ENCODE assay signal across 28 cellular contexts in the genomic region with DNA sequence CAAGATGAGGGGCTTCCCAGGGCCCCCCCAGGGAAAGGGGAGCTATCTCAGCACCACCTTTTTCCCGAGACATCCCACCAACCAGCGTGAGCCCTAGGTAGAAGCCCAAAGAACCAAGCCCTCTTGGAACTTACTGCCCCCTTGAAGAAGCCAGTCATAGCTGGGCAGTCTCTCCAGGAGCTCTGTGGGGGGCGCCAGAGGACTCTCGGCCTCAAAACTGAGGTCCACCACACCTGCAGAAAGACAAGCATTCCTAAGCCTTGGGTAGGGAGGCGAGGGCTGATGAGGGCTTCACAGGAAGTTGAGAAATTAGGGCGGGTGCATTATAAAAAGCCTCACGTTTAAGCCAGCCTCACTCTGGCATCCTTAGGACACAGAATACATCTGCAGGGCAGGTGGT. TPM values are rescaled to one million over a fixed set of nuclear protein-coding genes. Genes with fewer than 3 reads are reported as not detected.
DNase-seq lines count a peak whose midpoint lies in the region; ATAC-seq and TF ChIP-seq lines count a peak whose summit lies in the region.
"Had no signal": no experiment of that assay in that cellular context is flagged by ENCODE, and none has a peak within 500 bp of the region (broad histone marks: within the 10 kb centered on the region; RNA-seq: fewer than 3 reads in every experiment).

No MANE protein-coding gene starts in this region.

- no peaks in the 10 kb centered on the region for H3K4me1 ChIP-seq in Loucy (ENCODE audit: insufficient read depth, low read length, poor library complexity, severe bottlenecking)
- H3K4me1 ChIP-seq: tibial nerve had no signal

- TF ChIP-seq CTCF in GM10266 (IDR thresholded peaks at IDR 0.05; ENCODE audit: control insufficient read depth, insufficient read depth, low read depth, missing control alignments) (peak; percentile 3), Loucy (conservative IDR thresholded peaks at IDR 0.05; ENCODE audit: low read length) (peak; percentile 32; the same call in 1 of the 2 replicates), WTC11 (IDR thresholded peaks at IDR 0.05) (no peak)

- peaks cover 8% of the 10 kb centered on the region for H3K9me3 Mint-ChIP-seq in WTC11
- H3K9me3 Mint-ChIP-seq: activated naive CD8-positive, alpha-beta T cell treated with anti-CD3 and anti-CD28 coated beads, Interleukin-2, amount 10 ng/mL, durations not matched to agents 7 days and 5 days; natural killer cell treated with Interleukin-12 subunit alpha and Interleukin-12 subunit beta and Interleukin-15 and Interleukin-18, amount 100 ng/mL, for 72 hours had no signal

- DNase-seq in GM10266 (ENCODE audit: extremely low spot score) (no peak), WTC11 (ENCODE audit: low spot score) (peak; percentile 37), mesenteric fat pad (ENCODE audit: low spot score) (peak; percentile 39), NCI-H1092 (lab: John Stamatoyannopoulos, UW) (no peak)
- DNase-seq: activated CD8-positive, alpha-beta T cell treated with anti-CD3 and anti-CD28 coated beads, Interleukin-2, amount 10 ng/mL, durations not matched to agents 7 days and 5 days; activated naive CD8-positive, alpha-beta T cell treated with anti-CD3 and anti-CD28 coated beads, Interleukin-2, amount 10 ng/mL, durations not matched to agents 7 days and 5 days; activated T-cell treated with anti-CD3 and anti-CD28 coated beads for 4 hours; central memory CD4-positive, alpha-beta T cell; gastrocnemius medialis; hypothalamus; islet precursor cell; NCI-H1105 treated with DMSO at 0.1 percent for 48 hours; NCI-H1930; NCI-H2227 treated with DMSO at 0.1 percent for 48 hours; NCI-H748 treated with DMSO at 0.1 percent for 48 hours; OCI-M1; SK-N-SH; T-helper 17 cell had no signal

- no peak overlapping the region for H3K4me3 Mint-ChIP-seq in WTC11
- H3K4me3 Mint-ChIP-seq: activated CD8-positive, alpha-beta T cell treated with anti-CD3 and anti-CD28 coated beads, Interleukin-2, amount 10 ng/mL, durations not matched to agents 7 days and 5 days; activated naive CD8-positive, alpha-beta T cell treated with anti-CD3 and anti-CD28 coated beads, Interleukin-2, amount 10 ng/mL, durations not matched to agents 7 days and 5 days; B cell; natural killer cell treated with Interleukin-12 subunit alpha and Interleukin-12 subunit beta and Interleukin-15 and Interleukin-18, amount 100 ng/mL, for 72 hours; T-helper 17 cell had no signal

- H3K4me2 ChIP-seq in Loucy (ENCODE audit: low read depth, low read length, poor library complexity, severe bottlenecking), result no peak overlapping the region
- H3K4me2 ChIP-seq: SK-N-SH had no signal

- H3K27me3 Mint-ChIP-seq in WTC11 (ENCODE audit: low read depth), result peaks cover 5% of the 10 kb centered on the region

- H3K36me3 ChIP-seq in Loucy (ENCODE audit: insufficient read depth, low read length), result no peaks in the 10 kb centered on the region
- H3K36me3 ChIP-seq: gastrocnemius medialis, tibial nerve had no signal

- CTCF ChIA-PET in WTC11 (lab: Charles Lee), result interaction anchor here (1.0 to 2.0 kb wide), 4 partner anchors 28 to 219 kb away, joined by 3 to 8 read pairs (median 4); partner anchors contain the start of gene OXTR

- no peak overlapping the region for H2AFZ ChIP-seq in Loucy (ENCODE audit: low read length)

- no peaks in the 10 kb centered on the region for H3K27me3 ChIP-seq in Loucy (ENCODE audit: insufficient read depth, low read length, poor library complexity, severe bottlenecking)
- H3K27me3 ChIP-seq: gastrocnemius medialis, tibial nerve had no signal

- H3K4me1 Mint-ChIP-seq in WTC11, result peaks cover 6% of the 10 kb centered on the region; the same call in 1 of the 2 replicates
- H3K4me1 Mint-ChIP-seq: activated naive CD8-positive, alpha-beta T cell treated with anti-CD3 and anti-CD28 coated beads, Interleukin-2, amount 10 ng/mL, durations not matched to agents 7 days and 5 days; B cell had no signal

- H3K4me3 ChIP-seq in Loucy (ENCODE audit: low read length, poor library complexity, severe bottlenecking), result no peak overlapping the region
- H3K4me3 ChIP-seq: gastrocnemius medialis, tibial nerve had no signal

- no peaks in the 10 kb centered on the region for H3K79me2 ChIP-seq in Loucy (ENCODE audit: insufficient read depth, low read length)

- no peak overlapping the region for H3K27ac Mint-ChIP-seq in WTC11
- H3K27ac Mint-ChIP-seq: activated CD8-positive, alpha-beta T cell treated with anti-CD3 and anti-CD28 coated beads, Interleukin-2, amount 10 ng/mL, durations not matched to agents 7 days and 5 days; activated naive CD8-positive, alpha-beta T cell treated with anti-CD3 and anti-CD28 coated beads, Interleukin-2, amount 10 ng/mL, durations not matched to agents 7 days and 5 days; B cell; natural killer cell treated with Interleukin-12 subunit alpha and Interleukin-12 subunit beta and Interleukin-15 and Interleukin-18, amount 100 ng/mL, for 72 hours; T-helper 17 cell had no signal

- ATAC-seq in WTC11 (peak; percentile 79), GM19328 (IDR thresholded peaks at IDR 0.05; ENCODE audit: unreplicated experiment) (no peak), GM18867 (IDR thresholded peaks at IDR 0.05; ENCODE audit: unreplicated experiment) (no peak)
- ATAC-seq: activated CD8-positive, alpha-beta T cell treated with anti-CD3 and anti-CD28 coated beads, Interleukin-2, amount 10 ng/mL, durations not matched to agents 7 days and 5 days; gastrocnemius medialis; natural killer cell treated with Interleukin-12 subunit alpha and Interleukin-12 subunit beta and Interleukin-15 and Interleukin-18, amount 100 ng/mL, for 72 hours; T-helper 17 cell had no signal

- H4K20me1 ChIP-seq in Loucy (ENCODE audit: insufficient read depth, low read length, poor library complexity, severe bottlenecking), result no peaks in the 10 kb centered on the region

- H3K9me3 ChIP-seq in Loucy (ENCODE audit: insufficient read depth, low read depth, low read length), result no peaks in the 10 kb centered on the region
- H3K9me3 ChIP-seq: SK-N-SH, tibial nerve had no signal

- no peaks in the 10 kb centered on the region for H3K9me2 ChIP-seq in Loucy (replicated peaks; ENCODE audit: low read depth, low read length)
- H3K9me2 ChIP-seq: SK-N-SH had no signal

- H3K9ac ChIP-seq in Loucy (ENCODE audit: low read depth, low read length, poor library complexity, severe bottlenecking), result no peak overlapping the region
- H3K9ac ChIP-seq: SK-N-SH had no signal

- no peaks in the 10 kb centered on the region; the same call in 1 of the 2 replicates for H3K36me3 Mint-ChIP-seq in WTC11
- H3K36me3 Mint-ChIP-seq: activated naive CD8-positive, alpha-beta T cell treated with anti-CD3 and anti-CD28 coated beads, Interleukin-2, amount 10 ng/mL, durations not matched to agents 7 days and 5 days; natural killer cell treated with Interleukin-12 subunit alpha and Interleukin-12 subunit beta and Interleukin-15 and Interleukin-18, amount 100 ng/mL, for 72 hours had no signal

- H3F3A ChIP-seq in Loucy (ENCODE audit: low read depth), result no peaks in the 10 kb centered on the region

- POLR2A ChIA-PET in WTC11 (lab: Charles Lee), result no interaction called here

TF ChIP-seq in WTC11, 78 proteins besides CTCF, POLR2A, EP300 and RAD21 (continues in another document):
- no peak for TF ChIP-seq PRRX2 (CRISPR knock-in tag; IDR thresholded peaks at IDR 0.05)
- no peak for TF ChIP-seq ELF4 (CRISPR knock-in tag; IDR thresholded peaks at IDR 0.05; ENCODE audit: low read depth)
- TF ChIP-seq OVOL2 (CRISPR knock-in tag; IDR thresholded peaks at IDR 0.05; ENCODE audit: borderline replicate concordance), result no peak
- no peak for TF ChIP-seq NR1H2 (CRISPR knock-in tag; IDR thresholded peaks at IDR 0.05)
- TF ChIP-seq ZNF232 (CRISPR knock-in tag; IDR thresholded peaks at IDR 0.05), result no peak
- no peak for TF ChIP-seq NR3C1 (CRISPR knock-in tag; conservative IDR thresholded peaks at IDR 0.05; ENCODE audit: low read depth)
- TF ChIP-seq EMX1 (CRISPR knock-in tag; IDR thresholded peaks at IDR 0.05), result no peak
- TF ChIP-seq SMAD3 (CRISPR knock-in tag; IDR thresholded peaks at IDR 0.05; ENCODE audit: borderline replicate concordance), result no peak
- no peak for TF ChIP-seq RORB (CRISPR knock-in tag; IDR thresholded peaks at IDR 0.05)
- no peak for TF ChIP-seq IRF2 (CRISPR knock-in tag; IDR thresholded peaks at IDR 0.05; ENCODE audit: borderline replicate concordance, low read depth)
- TF ChIP-seq STAT6 (CRISPR knock-in tag; conservative IDR thresholded peaks at IDR 0.05; ENCODE audit: low read depth), result no peak
- TF ChIP-seq FOXJ3 (CRISPR knock-in tag; IDR thresholded peaks at IDR 0.05; ENCODE audit: borderline replicate concordance), result no peak
- no peak for TF ChIP-seq SMAD4 (CRISPR knock-in tag; IDR thresholded peaks at IDR 0.05)
- TF ChIP-seq E2F5 (CRISPR knock-in tag; IDR thresholded peaks at IDR 0.05), result no peak
- no peak for TF ChIP-seq ZNF219 (CRISPR knock-in tag; IDR thresholded peaks at IDR 0.05; ENCODE audit: borderline replicate concordance)

RNA-seq across cellular contexts. Expression of gene SSUH2, which starts 9.0 kb away (rescaled TPM):
- total RNA-seq in WTC11 (2021) (0.44 to 0.94 TPM (median 0.57 TPM) in 3 replicates), mesenteric fat pad (0.45 TPM)
- total RNA-seq: activated naive CD8-positive, alpha-beta T cell treated with anti-CD3 and anti-CD28 coated beads, Interleukin-2, amount 10 ng/mL, durations not matched to agents 7 days and 5 days; astrocyte; B cell; mononuclear cell; natural killer cell treated with Interleukin-12 subunit alpha and Interleukin-12 subunit beta and Interleukin-15 and Interleukin-18, amount 100 ng/mL, for 72 hours; osteocyte; renal cortical epithelial cell; T-helper 17 cell had no signal

Comparison
In these comparisons a context has a peak if more than half of its experiments do, and no peak if none do; other contexts are left out.
1. DNase-seq: peak in WTC11 (single experiment) and mesenteric fat pad (single experiment); none in GM10266 (single experiment) and NCI-H1092 (single experiment).